ENCODE assay signal across 1 cellular context in genomic region chr12:111436811-111437210, GRCh38.
TF ChIP-seq lines count a peak whose summit lies in the region.

No MANE protein-coding gene starts in this region.

TF ChIP-seq in HepG2, 621 proteins besides CTCF, POLR2A, EP300 and RAD21:
- TF ChIP-seq SUZ12 (IDR thresholded peaks at IDR 0.05; ENCODE audit: low read depth, low read length): no peak
- TF ChIP-seq ZNF224 (CRISPR knock-in tag; IDR thresholded peaks at IDR 0.05): no peak
- peak; percentile 78; the same call in 1 of the 2 replicates for TF ChIP-seq ZSCAN22 (CRISPR knock-in tag; IDR thresholded peaks at IDR 0.05)
